Comparison of ENCODE assay signal across 9 cellular contexts in the genomic region with DNA sequence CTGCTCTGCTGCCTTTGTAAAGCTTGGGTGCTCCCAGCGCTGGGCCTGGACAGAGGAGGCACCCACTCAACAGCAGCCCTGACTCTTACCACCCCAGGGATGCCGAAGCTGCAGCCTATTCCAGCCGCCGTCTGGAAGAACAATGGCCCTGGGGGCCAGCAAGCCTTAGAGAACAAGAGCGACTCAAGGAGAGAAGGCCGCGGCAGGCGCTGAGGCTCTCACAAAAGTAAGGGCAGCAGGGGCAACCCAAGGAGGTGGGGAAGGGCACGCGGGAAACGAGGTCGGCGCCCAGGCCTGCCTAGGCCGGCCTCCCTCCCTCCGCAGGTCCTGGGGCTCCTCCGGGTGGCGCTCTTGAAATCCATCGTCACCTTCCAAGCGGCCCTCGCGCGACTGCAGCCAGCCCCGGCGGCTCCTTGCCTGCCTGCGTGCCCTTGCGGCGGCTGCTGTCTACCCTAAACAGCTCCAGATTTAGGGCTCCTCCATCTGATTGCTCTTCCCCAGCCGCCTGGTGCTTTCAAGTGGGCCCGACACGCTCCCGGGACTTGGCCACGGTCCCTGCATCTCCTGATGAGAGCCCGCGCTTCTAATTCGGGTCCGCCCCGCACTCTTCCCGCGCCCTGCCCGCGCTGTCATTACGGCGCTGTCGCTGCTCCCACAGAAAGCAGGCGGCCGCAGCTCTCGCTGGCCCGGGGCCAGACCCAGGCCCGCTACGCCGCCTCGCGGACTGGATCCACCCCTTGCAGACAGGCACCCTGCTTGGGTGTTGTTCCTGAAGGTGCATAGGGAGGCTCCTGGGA.
DNase-seq lines count a peak whose midpoint lies in the region; ATAC-seq and TF ChIP-seq lines count a peak whose summit lies in the region.
"Had no signal": no experiment of that assay in that cellular context is flagged by ENCODE, and none has a peak within 500 bp of the region (broad histone marks: within the 10 kb centered on the region; RNA-seq: fewer than 3 reads in every experiment).

No MANE protein-coding gene starts in this region.

- H3K36me3 Mint-ChIP-seq in activated T-cell treated with anti-CD3 and anti-CD28 coated beads, Interleukin-2, amount 50 U/mL, for 4 hours (ENCODE audit: insufficient read depth) = peaks cover 25% of the 10 kb centered on the region

- H3K27ac ChIP-seq in foreskin keratinocyte (no peak overlapping the region), neutrophil (peak overlapping the region; percentile 79)
- H3K27ac ChIP-seq: SK-N-MC had no signal

- no peak; the same call in 1 of the 2 replicates for TF ChIP-seq CTCF in AG10803 (conservative IDR thresholded peaks at IDR 0.05; ENCODE audit: low read length)
- peak; percentile 44 for TF ChIP-seq CTCF in foreskin keratinocyte (conservative IDR thresholded peaks at IDR 0.05)
- TF ChIP-seq CTCF in neutrophil (IDR thresholded peaks at IDR 0.05) = no peak

- no peaks in the 10 kb centered on the region for H3K27me3 Mint-ChIP-seq in activated T-cell treated with anti-CD3 and anti-CD28 coated beads, Interleukin-2, amount 50 U/mL, for 4 hours (ENCODE audit: low read depth)

- H3K4me1 Mint-ChIP-seq in activated T-cell treated with anti-CD3 and anti-CD28 coated beads, Interleukin-2, amount 50 U/mL, for 4 hours (ENCODE audit: low read depth) = no peaks in the 10 kb centered on the region

- H3K4me3 Mint-ChIP-seq in activated T-cell treated with anti-CD3 and anti-CD28 coated beads, Interleukin-2, amount 50 U/mL, for 4 hours = no peak overlapping the region

- H3K9me3 Mint-ChIP-seq in activated T-cell treated with anti-CD3 and anti-CD28 coated beads, Interleukin-2, amount 50 U/mL, for 4 hours = no peaks in the 10 kb centered on the region

- ATAC-seq in foreskin keratinocyte (peak; percentile 84), GM21619 (IDR thresholded peaks at IDR 0.05; ENCODE audit: unreplicated experiment) (no peak), GM18511 (IDR thresholded peaks at IDR 0.05; ENCODE audit: unreplicated experiment) (no peak), GM19455 (IDR thresholded peaks at IDR 0.05; ENCODE audit: unreplicated experiment) (no peak)
- ATAC-seq in activated T-cell treated with anti-CD3 and anti-CD28 coated beads, Interleukin-2, amount 50 U/mL, for 4 hours = no peak

- H3K36me3 ChIP-seq in neutrophil = no peaks in the 10 kb centered on the region

- H3K4me3 ChIP-seq in AG10803 (ENCODE audit: low read length) (peak overlapping the region; percentile 28), neutrophil (ENCODE audit: low read depth in 1 of 2, low read length in 1 of 2) (no peak overlapping the region)
- H3K4me3 ChIP-seq: SK-N-MC had no signal

- H3K4me1 ChIP-seq in foreskin keratinocyte = no peaks in the 10 kb centered on the region
- peaks cover 49 to 51% of the 10 kb centered on the region in 2 experiments for H3K4me1 ChIP-seq in neutrophil (ENCODE audit: control insufficient read depth in 1 of 2, insufficient read depth in 1 of 2, low read depth in 1 of 2, low read length in 1 of 2)

- peaks cover 6% of the 10 kb centered on the region for H3K27me3 ChIP-seq in foreskin keratinocyte
- H3K27me3 ChIP-seq in neutrophil = no peaks in the 10 kb centered on the region

- peak; percentile 15 for DNase-seq in AG10803 (ENCODE audit: low read depth)
- DNase-seq in NCI-H526 (lab: John Stamatoyannopoulos, UW) = peak; percentile 12 to 63
- DNase-seq in foreskin keratinocyte = peak in 1 of 2 donors; percentile 32
- no peak for DNase-seq in activated T-cell treated with anti-CD3 and anti-CD28 coated beads, Interleukin-2, amount 50 U/mL, for 4 hours

- H3K9me3 ChIP-seq in neutrophil = no peaks in the 10 kb centered on the region
